28 cellular contexts compared by ENCODE assay signal in the genomic region with DNA sequence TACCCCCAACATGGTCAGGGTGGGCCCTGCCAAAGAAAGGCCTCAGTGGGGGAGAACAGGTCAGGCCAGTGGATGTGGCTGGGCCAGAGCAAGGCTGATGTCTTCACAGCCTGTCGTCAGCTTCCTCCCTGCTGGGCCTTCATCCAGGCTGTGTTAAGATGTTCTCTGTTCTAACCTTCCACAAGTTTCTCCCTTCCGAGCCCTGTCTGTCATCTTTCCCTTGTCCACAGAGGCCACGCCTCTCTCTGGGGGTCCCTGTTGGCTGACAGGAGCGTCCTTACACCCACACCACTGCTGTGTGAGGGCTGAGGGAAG. TPM values are rescaled to one million over a fixed set of nuclear protein-coding genes. Genes with fewer than 3 reads are reported as not detected.
"Had no signal": no experiment of that assay in that cellular context is flagged by ENCODE, and none has a peak within 500 bp of the region (broad histone marks: within the 10 kb centered on the region; RNA-seq: fewer than 3 reads in every experiment).

No MANE protein-coding gene starts in this region.

- H3K27ac ChIP-seq: brain microvascular endothelial cell, cardiac muscle cell, SJSA1 had no signal

- H3K9me3 Mint-ChIP-seq: activated naive CD4-positive, alpha-beta T cell treated with anti-CD3 and anti-CD28 coated beads for 36 hours; T-helper 2 cell treated with Interferon-gamma antibody and Interleukin-4, amounts not matched to agents 5 μg/mL and 100 μg/mL, for 36 hours; WTC11 had no signal

- ATAC-seq: activated CD8-positive, alpha-beta T cell treated with anti-CD3 and anti-CD28 coated beads, Interleukin-2, amount 10 ng/mL, durations not matched to agents 7 days and 5 days; Panc1; SK-N-SH treated with all-trans-retinoic acid at 6 μM for 48 hours; WTC11 had no signal

- H3K27me3 ChIP-seq: brain microvascular endothelial cell, MG63 had no signal

- H3K36me3 Mint-ChIP-seq: activated naive CD8-positive, alpha-beta T cell; WTC11 had no signal

- H3K4me3 Mint-ChIP-seq: activated CD8-positive, alpha-beta T cell treated with anti-CD3 and anti-CD28 coated beads, Interleukin-2, amount 10 ng/mL, durations not matched to agents 7 days and 5 days; activated naive CD4-positive, alpha-beta T cell treated with anti-CD3 and anti-CD28 coated beads for 36 hours; activated naive CD8-positive, alpha-beta T cell; T-helper 2 cell treated with Interferon-gamma antibody and Interleukin-4, amounts not matched to agents 5 μg/mL and 100 μg/mL, for 36 hours; WTC11 had no signal

- H3K4me1 ChIP-seq: SJSA1 had no signal

- H3K27ac Mint-ChIP-seq: activated CD8-positive, alpha-beta T cell treated with anti-CD3 and anti-CD28 coated beads, Interleukin-2, amount 10 ng/mL, durations not matched to agents 7 days and 5 days; activated naive CD4-positive, alpha-beta T cell treated with anti-CD3 and anti-CD28 coated beads for 36 hours; activated naive CD8-positive, alpha-beta T cell; T-helper 2 cell treated with Interferon-gamma antibody and Interleukin-4, amounts not matched to agents 5 μg/mL and 100 μg/mL, for 36 hours; WTC11 had no signal

- DNase-seq: activated CD4-positive, alpha-beta T cell treated with anti-CD3 and anti-CD28 coated beads for 48 hours; activated CD4-positive, alpha-beta T cell treated with anti-CD3 and anti-CD28 coated beads, Interleukin-2, amount 50 U/mL, for 4 hours; activated CD4-positive, CD25-positive, alpha-beta regulatory T cell treated with anti-CD3 and anti-CD28 coated beads, Interleukin-2, amount 50 U/mL, for 72 hours; activated CD8-positive, alpha-beta memory T cell treated with anti-CD3 and anti-CD28 coated beads, Interleukin-2, amount 50 U/mL, for 48 hours; activated CD8-positive, alpha-beta T cell treated with anti-CD3 and anti-CD28 coated beads, Interleukin-2, amount 10 ng/mL, durations not matched to agents 7 days and 5 days; activated naive CD4-positive, alpha-beta T cell treated with anti-CD3 and anti-CD28 coated beads for 36 hours; activated T-cell treated with anti-CD3 and anti-CD28 coated beads, Interleukin-2, amount 50 U/mL, for 1 hour; brain microvascular endothelial cell; MG63; MV-4-11; NCI-H1105; NCI-H1436; NCI-H1694 treated with DMSO at 0.1 percent for 48 hours; NCI-H2029 treated with DMSO at 0.1 percent for 48 hours; NCI-H510A treated with DMSO at 0.1 percent for 48 hours; NCI-H69; NK-92 treated with Interleukin-12 subunit alpha and Interleukin-12 subunit beta, amount 100 ng/mL, for 24 hours; OCI-M1; Right ventricle myocardium superior; RPMI8226; SW 1271 had no signal

- H3K9me3 ChIP-seq: MG63, SJSA1 had no signal

- H3K4me3 ChIP-seq: cardiac muscle cell, MG63, SJSA1 had no signal

- H3K36me3 ChIP-seq: brain microvascular endothelial cell, cardiac muscle cell, SJSA1 had no signal

RNA-seq across cellular contexts. Expression of gene SIM2, which starts 36.2 kb away (rescaled TPM):
- total RNA-seq: activated CD8-positive, alpha-beta T cell treated with anti-CD3 and anti-CD28 coated beads, Interleukin-2, amount 10 ng/mL, durations not matched to agents 7 days and 5 days; cardiac muscle cell; Right ventricle myocardium superior had no signal
